22 cellular contexts compared by ENCODE assay signal in the genomic region with DNA sequence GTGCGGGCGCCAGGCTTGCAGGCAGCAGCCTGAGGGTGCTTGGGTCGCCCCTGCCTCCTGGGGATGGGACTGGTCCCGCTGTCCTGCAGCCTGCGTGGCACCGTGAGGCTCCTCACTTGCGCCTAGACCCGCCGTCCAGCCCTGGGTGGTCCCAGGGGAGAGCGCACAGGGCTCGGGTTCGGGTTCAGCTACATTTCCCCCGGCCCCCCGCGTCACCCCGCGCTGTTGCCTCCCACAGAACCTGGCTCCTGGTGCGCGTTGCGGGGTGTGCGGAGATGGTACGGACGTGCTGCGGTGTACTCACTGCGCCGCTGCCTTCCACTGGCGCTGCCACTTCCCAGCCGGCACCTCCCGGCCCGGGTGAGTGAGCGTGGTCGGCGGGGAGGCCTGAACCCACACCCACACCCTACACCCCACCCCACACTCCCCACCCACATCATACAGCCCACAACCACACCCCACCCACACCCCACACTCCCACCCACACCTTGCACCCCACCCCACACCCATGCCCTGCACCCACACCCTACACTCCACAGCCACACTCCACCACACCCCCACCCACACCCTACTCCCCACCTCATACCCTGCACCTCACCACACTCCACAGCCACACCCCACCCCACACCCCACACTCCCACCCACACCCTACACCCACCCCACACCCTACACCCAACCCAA. TPM values are rescaled to one million over a fixed set of nuclear protein-coding genes. Genes with fewer than 3 reads are reported as not detected.
A peak's percentile ranks its signal among the peaks of the same experiment; 100 is the strongest.
DNase-seq lines count a peak whose midpoint lies in the region; ATAC-seq and TF ChIP-seq lines count a peak whose summit lies in the region.
"Had no signal": no experiment of that assay in that cellular context is flagged by ENCODE, and none has a peak within 500 bp of the region (broad histone marks: within the 10 kb centered on the region; RNA-seq: fewer than 3 reads in every experiment).

No MANE protein-coding gene starts in this region.

- no peaks in the 10 kb centered on the region for H3K36me3 ChIP-seq in CD8-positive, alpha-beta T cell (ENCODE audit: insufficient read depth, low read length)
- no peaks in the 10 kb centered on the region for H3K36me3 ChIP-seq in gastroesophageal sphincter
- H3K36me3 ChIP-seq: suprapubic skin had no signal

- TF ChIP-seq POLR2A in gastroesophageal sphincter (IDR thresholded peaks at IDR 0.05) = no peak

- 69 to 93% methylated on average over 3 to 5 of the region's 33 CpGs for WGBS in gastroesophageal sphincter (ENCODE audit: low coverage in 1 of 2), 2 donors

- H3K27ac Mint-ChIP-seq in activated T-cell treated with anti-CD3 and anti-CD28 coated beads, Interleukin-2, amount 50 U/mL, for 72 hours = no peak overlapping the region
- H3K27ac Mint-ChIP-seq in CD8-positive, alpha-beta T cell = no peak overlapping the region
- no peak overlapping the region for H3K27ac Mint-ChIP-seq in immature natural killer cell
- H3K27ac Mint-ChIP-seq: activated T-helper 17 cell treated with anti-CD3 and anti-CD28 coated beads, Interleukin-2, amount 50 U/mL, for 72 hours; mesothelial cell of epicardium; progenitor cell of endocrine pancreas; WTC11 had no signal

- DNase-seq in activated T-cell treated with anti-CD3 and anti-CD28 coated beads for 4 hours = peak; percentile 18
- no peak for DNase-seq in activated T-cell treated with anti-CD3 and anti-CD28 coated beads, Interleukin-2, amount 50 U/mL, for 72 hours
- peak in 6 of 7 experiments; percentile 25 to 69 (median 54) for DNase-seq in CD8-positive, alpha-beta T cell
- peak; percentile 30 for DNase-seq in T-helper 22 cell (ENCODE audit: low read depth)
- DNase-seq in immature natural killer cell = peak; percentile 20 to 30 (median 22)
- no peak for DNase-seq in coronary artery (ENCODE audit: low spot score)
- DNase-seq: DND-41, NCI-H774, SHP77 treated with DMSO at 0.1 percent for 48 hours had no signal

- CTCF ChIA-PET in CD8-positive, alpha-beta T cell (lab: Charles Lee) = no interaction called here

- no peak for TF ChIP-seq CTCF in CD8-positive, alpha-beta T cell (IDR thresholded peaks at IDR 0.05)
- TF ChIP-seq CTCF in gastroesophageal sphincter (IDR thresholded peaks at IDR 0.05) = no peak
- TF ChIP-seq CTCF in coronary artery (IDR thresholded peaks at IDR 0.05) = no peak

- no peaks in the 10 kb centered on the region for H3K9me3 Mint-ChIP-seq in activated T-cell treated with anti-CD3 and anti-CD28 coated beads, Interleukin-2, amount 50 U/mL, for 72 hours
- H3K9me3 Mint-ChIP-seq in CD8-positive, alpha-beta T cell = no peaks in the 10 kb centered on the region
- peaks cover 0 to 1% (median 0%) of the 10 kb centered on the region in 6 donors for H3K9me3 Mint-ChIP-seq in immature natural killer cell
- H3K9me3 Mint-ChIP-seq: activated T-helper 17 cell treated with anti-CD3 and anti-CD28 coated beads, Interleukin-2, amount 50 U/mL, for 72 hours; mesothelial cell of epicardium; neural crest cell; WTC11 had no signal

- intact Hi-C loops in CD8-positive, alpha-beta T cell (cut with DNase I, micrococcal nuclease) = no loop called here

- no peak for ATAC-seq in activated T-cell treated with anti-CD3 and anti-CD28 coated beads, Interleukin-2, amount 50 U/mL, for 72 hours (replicated peaks in 1 of 2)
- ATAC-seq in CD8-positive, alpha-beta T cell = peak; percentile 66
- no peak for ATAC-seq in gastroesophageal sphincter
- ATAC-seq: activated T-helper 17 cell treated with anti-CD3 and anti-CD28 coated beads, Interleukin-2, amount 50 U/mL, for 72 hours; WTC11 had no signal

- no peak overlapping the region for H3K27ac ChIP-seq in CD8-positive, alpha-beta T cell (ENCODE audit: low read depth, low read length)
- H3K27ac ChIP-seq in gastroesophageal sphincter (no peak overlapping the region), coronary artery (no peak overlapping the region)
- H3K27ac ChIP-seq: HL-60, suprapubic skin had no signal

- H3K4me1 Mint-ChIP-seq in activated T-cell treated with anti-CD3 and anti-CD28 coated beads, Interleukin-2, amount 50 U/mL, for 72 hours (ENCODE audit: low read depth) = peaks cover 20% of the 10 kb centered on the region
- H3K4me1 Mint-ChIP-seq in CD8-positive, alpha-beta T cell (ENCODE audit: low read depth) = peaks cover 31% of the 10 kb centered on the region
- peaks cover 11 to 12% of the 10 kb centered on the region in 2 donors for H3K4me1 Mint-ChIP-seq in immature natural killer cell
- H3K4me1 Mint-ChIP-seq: neural crest cell, WTC11 had no signal

- POLR2A ChIA-PET in CD8-positive, alpha-beta T cell (lab: Charles Lee) = no interaction called here

- no peak for TF ChIP-seq EP300 in gastroesophageal sphincter (IDR thresholded peaks at IDR 0.05)

- no peaks in the 10 kb centered on the region for H3K27me3 Mint-ChIP-seq in activated T-cell treated with anti-CD3 and anti-CD28 coated beads, Interleukin-2, amount 50 U/mL, for 72 hours (ENCODE audit: low read depth)
- H3K27me3 Mint-ChIP-seq in CD8-positive, alpha-beta T cell (ENCODE audit: low read depth) = no peaks in the 10 kb centered on the region
- peaks cover 0 to 11% (median 2%) of the 10 kb centered on the region in 3 donors for H3K27me3 Mint-ChIP-seq in immature natural killer cell (ENCODE audit: low read depth in 3 of 3)
- H3K27me3 Mint-ChIP-seq: activated T-helper 17 cell treated with anti-CD3 and anti-CD28 coated beads, Interleukin-2, amount 50 U/mL, for 72 hours; progenitor cell of endocrine pancreas had no signal

- H3K27me3 ChIP-seq in CD8-positive, alpha-beta T cell (ENCODE audit: insufficient read depth, low read length) = no peaks in the 10 kb centered on the region
- H3K27me3 ChIP-seq in gastroesophageal sphincter = peaks cover 64% of the 10 kb centered on the region

- H3K4me1 ChIP-seq in CD8-positive, alpha-beta T cell (ENCODE audit: insufficient read depth, low read length) = peaks cover 54% of the 10 kb centered on the region
- peaks cover 0 to 30% (median 8%) of the 10 kb centered on the region in 3 donors for H3K4me1 ChIP-seq in gastroesophageal sphincter

- H3K4me3 Mint-ChIP-seq in activated T-cell treated with anti-CD3 and anti-CD28 coated beads, Interleukin-2, amount 50 U/mL, for 72 hours = no peak overlapping the region
- no peak overlapping the region for H3K4me3 Mint-ChIP-seq in CD8-positive, alpha-beta T cell
- H3K4me3 Mint-ChIP-seq in immature natural killer cell = no peak overlapping the region
- H3K4me3 Mint-ChIP-seq: activated T-helper 17 cell treated with anti-CD3 and anti-CD28 coated beads, Interleukin-2, amount 50 U/mL, for 72 hours; mesothelial cell of epicardium; neural crest cell; WTC11 had no signal

- no peaks in the 10 kb centered on the region for H3K9me3 ChIP-seq in CD8-positive, alpha-beta T cell (ENCODE audit: low read length)
- no peaks in the 10 kb centered on the region for H3K9me3 ChIP-seq in gastroesophageal sphincter
- H3K9me3 ChIP-seq: suprapubic skin had no signal

- H3K4me3 ChIP-seq in CD8-positive, alpha-beta T cell (ENCODE audit: low read depth, low read length) = no peak overlapping the region
- no peak overlapping the region for H3K4me3 ChIP-seq in gastroesophageal sphincter
- H3K4me3 ChIP-seq in coronary artery = no peak overlapping the region
- H3K4me3 ChIP-seq: smooth muscle cell, suprapubic skin had no signal

- no peaks in the 10 kb centered on the region for H3K36me3 Mint-ChIP-seq in activated T-cell treated with anti-CD3 and anti-CD28 coated beads, Interleukin-2, amount 50 U/mL, for 72 hours (ENCODE audit: insufficient read depth in 2 of 2)
- H3K36me3 Mint-ChIP-seq in CD8-positive, alpha-beta T cell = no peaks in the 10 kb centered on the region
- no peaks in the 10 kb centered on the region for H3K36me3 Mint-ChIP-seq in immature natural killer cell
- H3K36me3 Mint-ChIP-seq: mesothelial cell of epicardium, WTC11 had no signal

RNA-seq across cellular contexts. Expression of gene PFKL, which starts 6.2 kb away (rescaled TPM):
- total RNA-seq in activated T-cell treated with anti-CD3 and anti-CD28 coated beads, Interleukin-2, amount 50 U/mL, for 72 hours = 100 to 1,000 TPM; 104 to 109 TPM
- total RNA-seq in CD8-positive, alpha-beta T cell = 10 to 100 TPM; 85.1 to 87.8 TPM
- polyA plus RNA-seq in immature natural killer cell = 10 to 100 TPM; 57.9 to 88.8 (median 84.6) TPM
- 100 to 1,000 TPM in 1 of 4 donors, 10 to 100 TPM in 3; 57.7 to 103 (median 72.1) TPM for total RNA-seq in gastroesophageal sphincter

RNA-seq across cellular contexts. Expression of gene AIRE, which starts 8.0 kb away (rescaled TPM):
- not detected for total RNA-seq in activated T-cell treated with anti-CD3 and anti-CD28 coated beads, Interleukin-2, amount 50 U/mL, for 72 hours
- not detected for total RNA-seq in CD8-positive, alpha-beta T cell
- not detected for polyA plus RNA-seq in immature natural killer cell
- total RNA-seq in gastroesophageal sphincter = not detected
- total RNA-seq: activated T-helper 17 cell treated with anti-CD3 and anti-CD28 coated beads, Interleukin-2, amount 50 U/mL, for 72 hours; MCF 10A; neural crest cell; OCI-LY7; progenitor cell of endocrine pancreas; suprapubic skin had no signal

RNA-seq across cellular contexts. Expression of gene DNMT3L, which starts 32.0 kb away (rescaled TPM):
- total RNA-seq in activated T-cell treated with anti-CD3 and anti-CD28 coated beads, Interleukin-2, amount 50 U/mL, for 72 hours = not detected
- not detected for total RNA-seq in CD8-positive, alpha-beta T cell
- not detected for polyA plus RNA-seq in immature natural killer cell
- total RNA-seq in gastroesophageal sphincter = not detected
- total RNA-seq: activated T-helper 17 cell treated with anti-CD3 and anti-CD28 coated beads, Interleukin-2, amount 50 U/mL, for 72 hours; MCF 10A; mesothelial cell of epicardium; neural crest cell; OCI-LY7; progenitor cell of endocrine pancreas; smooth muscle cell; suprapubic skin; T-helper 1 cell treated with Interleukin-12 subunit alpha and Interleukin-12 subunit beta and Interleukin-4 antibody, amounts not matched to agents 30 ng/mL and 1 ng/mL, for 36 hours; WTC11 had no signal
- polyA plus RNA-seq: esophagus, smooth muscle cell had no signal

RNA-seq across cellular contexts. Expression of gene CFAP410, which starts 45.5 kb away (rescaled TPM):
- total RNA-seq in activated T-cell treated with anti-CD3 and anti-CD28 coated beads, Interleukin-2, amount 50 U/mL, for 72 hours = 10 to 100 TPM; 14.5 to 17.2 TPM
- 10 to 100 TPM; 69.7 to 70.5 TPM for total RNA-seq in CD8-positive, alpha-beta T cell
- polyA plus RNA-seq in immature natural killer cell = 10 to 100 TPM; 30.0 to 36.4 (median 31.6) TPM
- 10 to 100 TPM; 26.2 to 35.0 (median 30.2) TPM for total RNA-seq in gastroesophageal sphincter

RNA-seq across cellular contexts. Expression of gene ICOSLG, which starts 52.9 kb away (rescaled TPM):
- 1 to 10 TPM; 2.6 to 3.2 TPM for total RNA-seq in activated T-cell treated with anti-CD3 and anti-CD28 coated beads, Interleukin-2, amount 50 U/mL, for 72 hours
- total RNA-seq in CD8-positive, alpha-beta T cell = 10 to 100 TPM; 40.5 to 43.1 TPM
- not detected for polyA plus RNA-seq in immature natural killer cell
- 1 to 10 TPM in 2 of 4 donors, under 1 TPM in 2; 0.40 to 1.9 (median 0.80) TPM for total RNA-seq in gastroesophageal sphincter

Comparison
In these comparisons a context has a peak if more than half of its experiments do, and no peak if none do; other contexts are left out.
1. DNase-seq: peak in activated T-cell treated with anti-CD3 and anti-CD28 coated beads for 4 hours (single experiment), CD8-positive, alpha-beta T cell (6 of 7), T-helper 22 cell (single experiment) and immature natural killer cell (3 of 3); none in activated T-cell treated with anti-CD3 and anti-CD28 coated beads, Interleukin-2, amount 50 U/mL, for 72 hours (0 of 2) and coronary artery (single experiment).